Comparison of ENCODE assay signal across 8 cellular contexts in genomic region chr9:81686614-81687520, GRCh38. TPM values are rescaled to one million over a fixed set of nuclear protein-coding genes. Genes with fewer than 3 reads are reported as not detected.
DNase-seq lines count a peak whose midpoint lies in the region; ATAC-seq and TF ChIP-seq lines count a peak whose summit lies in the region.

No MANE protein-coding gene starts in this region.

- peaks cover 0 to 16% (median 0%) of the 10 kb centered on the region in 4 donors for H3K27me3 ChIP-seq in esophagus squamous epithelium
- H3K27me3 ChIP-seq in suprapubic skin, result no peaks in the 10 kb centered on the region

- H3K27ac Mint-ChIP-seq in activated CD4-positive, alpha-beta memory T cell treated with anti-CD3 and anti-CD28 coated beads, Interleukin-2, amount 10 ng/mL, durations not matched to agents 7 days and 5 days, result peak overlapping the region; percentile 5

- H3K4me3 Mint-ChIP-seq in activated CD4-positive, alpha-beta memory T cell treated with anti-CD3 and anti-CD28 coated beads, Interleukin-2, amount 10 ng/mL, durations not matched to agents 7 days and 5 days, result peak overlapping the region; percentile 21

- H3K4me1 Mint-ChIP-seq in activated CD4-positive, alpha-beta memory T cell treated with anti-CD3 and anti-CD28 coated beads, Interleukin-2, amount 10 ng/mL, durations not matched to agents 7 days and 5 days, result peaks cover 9% of the 10 kb centered on the region

- DNase-seq in COLO829 (ENCODE audit: low spot score) (peak; percentile 78), HFF-Myc (ENCODE audit: extremely low read depth, low read depth) (no peak), NCI-H2107 (lab: John Stamatoyannopoulos, UW) (peak; percentile 53), esophagus squamous epithelium (lab: John Stamatoyannopoulos, UW) (peak; percentile 36), midbrain (lab: John Stamatoyannopoulos, UW) (peak; percentile 77), suprapubic skin (ENCODE audit: low spot score in 2 of 2) (peak; percentile 86 to 92)
- no peak for DNase-seq in activated CD4-positive, alpha-beta memory T cell treated with anti-CD3 and anti-CD28 coated beads, Interleukin-2, amount 10 ng/mL, durations not matched to agents 7 days and 5 days

- peaks cover 8% of the 10 kb centered on the region for H3K36me3 Mint-ChIP-seq in activated CD4-positive, alpha-beta memory T cell treated with anti-CD3 and anti-CD28 coated beads, Interleukin-2, amount 10 ng/mL, durations not matched to agents 7 days and 5 days (ENCODE audit: low read depth)

- ATAC-seq in GM18505 (IDR thresholded peaks at IDR 0.05; ENCODE audit: unreplicated experiment), result no peak

- no peaks in the 10 kb centered on the region for H3K9me3 Mint-ChIP-seq in activated CD4-positive, alpha-beta memory T cell treated with anti-CD3 and anti-CD28 coated beads, Interleukin-2, amount 10 ng/mL, durations not matched to agents 7 days and 5 days

- H3K9me3 ChIP-seq in esophagus squamous epithelium, result no peaks in the 10 kb centered on the region
- no peaks in the 10 kb centered on the region for H3K9me3 ChIP-seq in suprapubic skin

- H3K36me3 ChIP-seq in esophagus squamous epithelium (peaks cover 0 to 33% (median 0%) of the 10 kb centered on the region in 3 donors), suprapubic skin (peaks cover 3% of the 10 kb centered on the region)

- H3K27me3 Mint-ChIP-seq in activated CD4-positive, alpha-beta memory T cell treated with anti-CD3 and anti-CD28 coated beads, Interleukin-2, amount 10 ng/mL, durations not matched to agents 7 days and 5 days, result peaks cover 22% of the 10 kb centered on the region

- intact Hi-C loops in esophagus squamous epithelium (cut with DNase I), result loop anchor here (10.0 kb wide), 1 partner anchor 158 kb away; no protein-coding TSS in a partner anchor

- peak in 1 of 4 donors; percentile 33 for TF ChIP-seq POLR2A in esophagus squamous epithelium (IDR thresholded peaks at IDR 0.05)
- no peak for TF ChIP-seq POLR2A in suprapubic skin (IDR thresholded peaks at IDR 0.05)
- no peak for TF ChIP-seq POLR2A in GM18505 (IDR thresholded peaks at IDR 0.05; ENCODE audit: borderline replicate concordance, extremely low read depth, insufficient read depth, insufficient read length)

- H3K4me1 ChIP-seq in esophagus squamous epithelium (peaks cover 8 to 63% (median 12%) of the 10 kb centered on the region in 3 donors), suprapubic skin (peaks cover 46% of the 10 kb centered on the region)

- TF ChIP-seq EP300 in suprapubic skin (IDR thresholded peaks at IDR 0.05), result no peak

- H3K4me3 ChIP-seq in HFF-Myc (replicated peaks; ENCODE audit: low read depth, low read length) (peak overlapping the region; percentile 54), esophagus squamous epithelium (peak overlapping the region; percentile 79 to 91 (median 84)), suprapubic skin (peak overlapping the region; percentile 66)

- CTCF ChIA-PET in activated CD4-positive, alpha-beta memory T cell treated with anti-CD3 and anti-CD28 coated beads, Interleukin-2, amount 10 ng/mL, durations not matched to agents 7 days and 5 days (lab: Charles Lee), result no interaction called here

- POLR2A ChIA-PET in activated CD4-positive, alpha-beta memory T cell treated with anti-CD3 and anti-CD28 coated beads, Interleukin-2, amount 10 ng/mL, durations not matched to agents 7 days and 5 days (lab: Charles Lee), result no interaction called here

- TF ChIP-seq CTCF in HFF-Myc (IDR thresholded peaks at IDR 0.05; ENCODE audit: low read depth, low read length, missing control alignments) (peak; percentile 49), esophagus squamous epithelium (IDR thresholded peaks at IDR 0.05) (peak; percentile 46 to 78 (median 66)), suprapubic skin (IDR thresholded peaks at IDR 0.05) (peak; percentile 42 to 67)

- WGBS in esophagus squamous epithelium, 2 donors, result 5 to 7% methylated on average over 27 of the region's 36 CpGs
- 4% methylated on average over 36 of the region's 36 CpGs for WGBS in suprapubic skin

- H3K27ac ChIP-seq in esophagus squamous epithelium, result peak overlapping the region; percentile 92 to 96 (median 94)
- peak overlapping the region; percentile 96 for H3K27ac ChIP-seq in suprapubic skin

RNA-seq across cellular contexts. Expression of gene TLE1, which starts 2.5 kb away (rescaled TPM):
- total RNA-seq in activated CD4-positive, alpha-beta memory T cell treated with anti-CD3 and anti-CD28 coated beads, Interleukin-2, amount 10 ng/mL, durations not matched to agents 7 days and 5 days, result under 1 TPM; 0.48 to 0.53 TPM
- total RNA-seq in esophagus squamous epithelium (10 to 100 TPM; 17.1 to 43.3 (median 20.4) TPM), suprapubic skin (10 to 100 TPM; 34.8 to 73.5 (median 47.5) TPM)

Comparison
In these comparisons a context has a peak if more than half of its experiments do, and no peak if none do; other contexts are left out.
1. DNase-seq: peak in COLO829 (single experiment), NCI-H2107 (single experiment), esophagus squamous epithelium (single experiment), midbrain (single experiment) and suprapubic skin (2 of 2); none in HFF-Myc (single experiment) and activated CD4-positive, alpha-beta memory T cell treated with anti-CD3 and anti-CD28 coated beads, Interleukin-2, amount 10 ng/mL, durations not matched to agents 7 days and 5 days (single experiment).
2. RNA of gene TLE1, which starts 2.5 kb away (total RNA-seq): 34.8 to 73.5 TPM in suprapubic skin and 17.1 to 43.3 TPM in esophagus squamous epithelium; 0.48 to 0.53 TPM in activated CD4-positive, alpha-beta memory T cell treated with anti-CD3 and anti-CD28 coated beads, Interleukin-2, amount 10 ng/mL, durations not matched to agents 7 days and 5 days; every median in the first group is over 10 times any median in the second.
3. Peak in every context shown above with its lines, with median percentiles within 50 percentile points of each other: H3K4me3 ChIP-seq and CTCF ChIP-seq.